30 cellular contexts compared by ENCODE assay signal in the genomic region with DNA sequence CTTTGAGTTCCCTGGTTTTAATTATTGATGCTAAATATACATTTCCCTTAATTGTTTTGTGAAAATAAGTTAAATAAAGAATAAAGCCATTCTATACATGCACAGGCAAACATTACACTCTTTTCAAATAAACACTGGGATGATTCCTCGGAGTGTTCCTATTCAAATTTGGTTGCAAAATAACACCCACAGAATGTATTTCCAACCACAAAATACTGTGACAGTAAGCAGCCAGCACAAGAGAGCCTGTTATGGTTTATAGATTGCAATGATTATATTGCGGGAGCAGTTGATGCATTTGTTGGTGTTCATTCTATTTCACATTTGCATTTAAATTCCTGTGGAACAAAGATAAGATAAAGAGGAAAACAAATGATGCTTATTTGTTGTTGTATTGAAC.
"Had no signal": no experiment of that assay in that cellular context is flagged by ENCODE, and none has a peak within 500 bp of the region (broad histone marks: within the 10 kb centered on the region; RNA-seq: fewer than 3 reads in every experiment).

No MANE protein-coding gene starts in this region.

- H3K27me3 ChIP-seq: cardiac muscle cell, left lung, neutrophil, ovary, sigmoid colon, stomach, suprapubic skin, tibial artery, upper lobe of right lung had no signal

- H3K4me3 Mint-ChIP-seq: activated T-cell treated with anti-CD3 and anti-CD28 coated beads, Interleukin-2, amount 50 U/mL, for 72 hours; brain; effector memory CD8-positive, alpha-beta T cell; nephron progenitor cell; stimulated activated naive B cell treated with anti-CD40 and anti-IgM and Interleukin-4, amounts not matched to agents 10 μg/mL and 1 μg/mL and 100 μg/mL, for 72 hours had no signal

- H3K4me3 ChIP-seq: cardiac muscle cell, coronary artery, heart right ventricle, left lung, lower lobe of right lung, ovary, sigmoid colon, stomach, suprapubic skin, tibial artery, upper lobe of right lung had no signal

- DNase-seq: activated CD4-positive, alpha-beta T cell treated with anti-CD3 and anti-CD28 coated beads for 4 hours; activated CD4-positive, alpha-beta T cell treated with anti-CD3 and anti-CD28 coated beads, Interleukin-2, amount 50 U/mL, for 4 hours; activated naive CD4-positive, alpha-beta T cell; activated T-cell treated with anti-CD3 and anti-CD28 coated beads for 4 hours; activated T-cell treated with anti-CD3 and anti-CD28 coated beads, Interleukin-2, amount 50 U/mL, for 72 hours; aorta; cerebellar nuclear complex; effector memory CD8-positive, alpha-beta T cell; erythroblast; foreskin melanocyte; heart right ventricle; left lung; lower lobe of right lung; nephron progenitor cell; ovary; sigmoid colon; stimulated activated CD4-positive, alpha-beta T cell treated with anti-CD3 and anti-CD28 coated beads, Interleukin-15, amount 100 ng/mL, for 24 hours; stimulated activated CD4-positive, alpha-beta T cell treated with anti-CD3 and anti-CD28 coated beads, Interleukin-2, amount 100 ng/mL, for 24 hours; stimulated activated naive B cell treated with anti-CD40 and anti-IgM and Interleukin-4, amounts not matched to agents 10 μg/mL and 1 μg/mL and 100 μg/mL, for 72 hours; stomach; tibial artery; upper lobe of right lung had no signal

- H3K27ac ChIP-seq: cardiac muscle cell, coronary artery, heart right ventricle, left lung, lower lobe of right lung, neutrophil, ovary, sigmoid colon, stomach, suprapubic skin, tibial artery, upper lobe of right lung, VCaP had no signal

- H3K9me3 Mint-ChIP-seq: activated naive CD4-positive, alpha-beta T cell treated with anti-CD3 and anti-CD28 coated beads, Interleukin-2, amount 50 U/mL, for 72 hours; activated T-cell treated with anti-CD3 and anti-CD28 coated beads, Interleukin-2, amount 50 U/mL, for 72 hours; nephron progenitor cell; stimulated activated naive B cell treated with anti-CD40 and anti-IgM and Interleukin-4, amounts not matched to agents 10 μg/mL and 1 μg/mL and 100 μg/mL, for 72 hours had no signal

- H3K36me3 ChIP-seq: cardiac muscle cell, heart right ventricle, left lung, lower lobe of right lung, neutrophil, ovary, sigmoid colon, stomach, suprapubic skin, tibial artery, upper lobe of right lung had no signal

- H3K36me3 Mint-ChIP-seq: activated naive CD4-positive, alpha-beta T cell treated with anti-CD3 and anti-CD28 coated beads, Interleukin-2, amount 50 U/mL, for 72 hours; brain; stimulated activated naive B cell treated with anti-CD40 and anti-IgM and Interleukin-4, amounts not matched to agents 10 μg/mL and 1 μg/mL and 100 μg/mL, for 72 hours had no signal

- H3K27me3 Mint-ChIP-seq: effector memory CD8-positive, alpha-beta T cell; progenitor cell of endocrine pancreas; stimulated activated naive B cell treated with anti-CD40 and anti-IgM and Interleukin-4, amounts not matched to agents 10 μg/mL and 1 μg/mL and 100 μg/mL, for 72 hours had no signal

- H3K9me3 ChIP-seq: heart right ventricle, left lung, lower lobe of right lung, neutrophil, ovary, sigmoid colon, stomach, suprapubic skin, tibial artery, upper lobe of right lung had no signal

- H3K4me1 ChIP-seq: heart right ventricle, left lung, lower lobe of right lung, sigmoid colon, stomach, suprapubic skin, upper lobe of right lung had no signal

- ATAC-seq: activated naive CD4-positive, alpha-beta T cell treated with anti-CD3 and anti-CD28 coated beads, Interleukin-2, amount 50 U/mL, for 72 hours; activated T-cell treated with anti-CD3 and anti-CD28 coated beads, Interleukin-2, amount 50 U/mL, for 72 hours; effector memory CD8-positive, alpha-beta T cell; heart right ventricle; left lung; lower lobe of right lung; stimulated activated naive B cell treated with anti-CD40 and anti-IgM and Interleukin-4, amounts not matched to agents 10 μg/mL and 1 μg/mL and 100 μg/mL, for 72 hours; upper lobe of right lung had no signal

- H3K27ac Mint-ChIP-seq: activated naive CD4-positive, alpha-beta T cell treated with anti-CD3 and anti-CD28 coated beads, Interleukin-2, amount 50 U/mL, for 72 hours; activated T-cell treated with anti-CD3 and anti-CD28 coated beads, Interleukin-2, amount 50 U/mL, for 72 hours; brain; effector memory CD8-positive, alpha-beta T cell; nephron progenitor cell; progenitor cell of endocrine pancreas; stimulated activated naive B cell treated with anti-CD40 and anti-IgM and Interleukin-4, amounts not matched to agents 10 μg/mL and 1 μg/mL and 100 μg/mL, for 72 hours had no signal

- H3K4me1 Mint-ChIP-seq: nephron progenitor cell; stimulated activated naive B cell treated with anti-CD40 and anti-IgM and Interleukin-4, amounts not matched to agents 10 μg/mL and 1 μg/mL and 100 μg/mL, for 72 hours had no signal
